In the genomic region with DNA sequence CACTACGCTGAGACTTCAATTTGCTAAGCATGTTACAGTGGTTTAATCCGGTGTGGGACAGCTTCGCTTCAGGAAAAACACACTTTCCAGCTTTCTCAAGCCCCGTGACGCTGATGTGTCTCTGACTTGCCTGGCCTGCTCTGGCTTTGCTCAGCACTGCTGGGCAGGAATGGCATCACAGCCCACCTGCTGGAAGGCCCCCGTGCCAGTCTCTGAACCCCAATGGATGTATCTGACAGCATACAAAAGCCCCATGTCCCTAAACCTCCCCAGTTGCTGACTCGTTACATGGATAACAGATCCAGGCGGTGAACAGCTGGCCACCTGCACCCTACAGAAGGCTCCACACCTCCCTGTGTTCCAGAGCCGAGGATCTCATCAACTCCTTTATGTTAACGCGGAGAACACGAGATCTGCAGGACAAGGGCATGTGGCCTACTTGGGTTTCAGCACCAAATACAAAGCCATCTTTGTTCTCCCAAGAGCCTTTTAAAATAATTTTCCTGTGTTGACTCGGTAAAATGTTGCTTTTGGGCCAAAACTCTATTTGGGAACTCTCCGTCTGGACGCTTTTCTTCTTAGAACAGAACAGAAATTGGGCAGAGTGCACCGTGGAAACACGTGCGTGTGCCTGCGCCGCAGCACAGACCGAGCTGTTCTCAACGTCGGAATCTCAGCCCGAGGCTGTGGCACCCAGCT, we compare ENCODE assay signal across 1 cellular context.
TF ChIP-seq lines count a peak whose summit lies in the region.

No MANE protein-coding gene starts in this region.

TF ChIP-seq in H1, 55 proteins besides CTCF, POLR2A, EP300 and RAD21:
- TF ChIP-seq CHD2 (IDR thresholded peaks at IDR 0.05; ENCODE audit: low read length) (no peak), FOSL1 (IDR thresholded peaks at IDR 0.05; ENCODE audit: insufficient read depth, low read depth, low read length) (no peak), TEAD4 (IDR thresholded peaks at IDR 0.05; ENCODE audit: low read depth, low read length) (no peak), RFX5 (IDR thresholded peaks at IDR 0.05; ENCODE audit: borderline replicate concordance, low read depth, low read length) (no peak), CBX5 (IDR thresholded peaks at IDR 0.05; ENCODE audit: low read depth, low read length) (no peak), ZNF274 (IDR thresholded peaks at IDR 0.05; ENCODE audit: borderline replicate concordance, extremely low read depth, low read length) (no peak), HDAC6 (IDR thresholded peaks at IDR 0.05; ENCODE audit: low read depth, low read length) (no peak), SIX5 (IDR thresholded peaks at IDR 0.05; ENCODE audit: low read depth, low read length) (no peak), SUZ12 (IDR thresholded peaks at IDR 0.05; ENCODE audit: low read length) (no peak), BACH1 (IDR thresholded peaks at IDR 0.05; ENCODE audit: low read length) (no peak), JUN (IDR thresholded peaks at IDR 0.05; ENCODE audit: low read depth, low read length) (no peak)
- TF ChIP-seq, protein P1, sequence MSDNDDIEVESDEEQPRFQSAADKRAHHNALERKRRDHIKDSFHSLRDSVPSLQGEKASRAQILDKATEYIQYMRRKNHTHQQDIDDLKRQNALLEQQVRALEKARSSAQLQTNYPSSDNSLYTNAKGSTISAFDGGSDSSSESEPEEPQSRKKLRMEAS (IDR thresholded peaks at IDR 0.05), result no peak
